ENCODE assay signal across 30 cellular contexts in genomic region chr4:133324491-133324890, GRCh38.
"Had no signal": no experiment of that assay in that cellular context is flagged by ENCODE, and none has a peak within 500 bp of the region (broad histone marks: within the 10 kb centered on the region; RNA-seq: fewer than 3 reads in every experiment).

No MANE protein-coding gene starts in this region.

- DNase-seq: activated effector memory CD4-positive, alpha-beta T cell treated with anti-CD3 and anti-CD28 coated beads, Interleukin-2, amount 50 U/mL, for 16 hours; activated effector memory CD4-positive, alpha-beta T cell treated with Interleukin-2 at 50 U/mL for 16 hours; activated gamma-delta T cell; activated gamma-delta T cell treated with Interleukin-2 at 50 U/mL for 16 hours; activated naive CD4-positive, alpha-beta T cell; activated naive CD4-positive, alpha-beta T cell treated with anti-CD3 and anti-CD28 coated beads for 36 hours; activated naive CD4-positive, alpha-beta T cell treated with anti-CD3 and anti-CD28 coated beads, Interleukin-2, amount 10 ng/mL, durations not matched to agents 7 days and 5 days; activated naive CD4-positive, alpha-beta T cell treated with anti-CD3 and anti-CD28 coated beads, Interleukin-2, amount 50 U/mL, for 16 hours; activated naive CD4-positive, alpha-beta T cell treated with Interleukin-2 at 50 U/mL for 16 hours; activated naive CD8-positive, alpha-beta T cell treated with anti-CD3 and anti-CD28 coated beads for 36 hours; activated naive CD8-positive, alpha-beta T cell treated with anti-CD3 and anti-CD28 coated beads, Interleukin-2, amount 10 ng/mL, durations not matched to agents 7 days and 5 days; activated naive CD8-positive, alpha-beta T cell treated with anti-CD3 and anti-CD28 coated beads, Interleukin-2, amount 50 U/mL, for 24 hours; activated T-cell treated with anti-CD3 and anti-CD28 coated beads, Interleukin-2, amount 50 U/mL, for 1 hour; activated T-cell treated with anti-CD3 and anti-CD28 coated beads, Interleukin-2, amount 50 U/mL, for 24 hours; activated T-cell treated with anti-CD3 and anti-CD28 coated beads, Interleukin-2, amount 50 U/mL, for 4 hours; activated T-cell treated with anti-CD3 and anti-CD28 coated beads, Interleukin-2, amount 50 U/mL, for 48 hours; activated T-cell treated with anti-CD3 and anti-CD28 coated beads, Interleukin-2, amount 50 U/mL, for 72 hours; adrenal gland; amniotic stem cell; amygdala; anterior cingulate cortex; aorta; body of pancreas; brain microvascular endothelial cell; caudate nucleus; central memory CD4-positive, alpha-beta T cell; cerebellar nuclear complex had no signal

- H3K4me3 ChIP-seq: adrenal gland, ascending aorta, body of pancreas, breast epithelium, cardiac muscle cell had no signal

- H3K4me1 ChIP-seq: adrenal gland, ascending aorta, body of pancreas, breast epithelium had no signal

- H3K27ac ChIP-seq: adrenal gland, ascending aorta, body of pancreas, brain microvascular endothelial cell, breast epithelium, cardiac muscle cell had no signal

- H3K36me3 ChIP-seq: adrenal gland, ascending aorta, brain microvascular endothelial cell, breast epithelium, cardiac muscle cell had no signal

- H3K9me3 ChIP-seq: adrenal gland, ascending aorta, body of pancreas, breast epithelium had no signal

- H3K27me3 ChIP-seq: adrenal gland, ascending aorta, body of pancreas, brain microvascular endothelial cell, breast epithelium, cardiac muscle cell had no signal
